10 cellular contexts compared by ENCODE assay signal in genomic region chr2:179239194-179239593, GRCh38. TPM values are rescaled to one million over a fixed set of nuclear protein-coding genes. Genes with fewer than 3 reads are reported as not detected.
DNase-seq lines count a peak whose midpoint lies in the region; ATAC-seq and TF ChIP-seq lines count a peak whose summit lies in the region.
"Had no signal": no experiment of that assay in that cellular context is flagged by ENCODE, and none has a peak within 500 bp of the region (broad histone marks: within the 10 kb centered on the region; RNA-seq: fewer than 3 reads in every experiment).

No MANE protein-coding gene starts in this region.

- no peak overlapping the region for H3K4me3 ChIP-seq in upper lobe of left lung

- no peaks in the 10 kb centered on the region for H3K27me3 ChIP-seq in upper lobe of left lung

- no peak overlapping the region for H3K4me3 Mint-ChIP-seq in activated T-cell treated with anti-CD3 and anti-CD28 coated beads, Interleukin-2, amount 50 U/mL, for 4 hours
- H3K4me3 Mint-ChIP-seq in activated B cell treated with CpG ODN at 0.5 μM for 24 hours, result peak overlapping the region; percentile 0
- peak overlapping the region; percentile 35 for H3K4me3 Mint-ChIP-seq in stimulated activated naive CD8-positive, alpha-beta T cell treated with anti-CD3 and anti-CD28 coated beads, Interleukin-15, Interleukin-2, amounts not matched to agents 100 ng/mL and 50 ng/mL, for 24 hours

- DNase-seq in activated T-cell treated with anti-CD3 and anti-CD28 coated beads, Interleukin-2, amount 50 U/mL, for 4 hours, result no peak
- DNase-seq in activated T-cell treated with anti-CD3 and anti-CD28 coated beads, Interleukin-2, amount 50 U/mL, for 1 hour, result no peak
- DNase-seq in activated B cell treated with CpG ODN at 0.5 μM for 24 hours (no peak), epidermal melanocyte (ENCODE audit: insufficient read length, low spot score) (no peak), upper lobe of left lung (no peak), activated gamma-delta T cell treated with Interleukin-2 at 50 U/mL for 16 hours (no peak)
- DNase-seq: stimulated activated naive CD4-positive, alpha-beta T cell had no signal

- POLR2A ChIA-PET in activated B cell treated with CpG ODN at 0.5 μM for 24 hours (lab: Charles Lee), result interaction anchor here (0.9 to 2.1 kb wide), 5 partner anchors 9 to 36 kb away, joined by 3 to 6 read pairs (median 4); no protein-coding TSS in a partner anchor

- intact Hi-C loops in activated B cell treated with CpG ODN at 0.5 μM for 24 hours (cut with micrococcal nuclease), result loop anchor here (1.0 to 5.0 kb wide), 2 partner anchors 8 to 33 kb away; no protein-coding TSS in a partner anchor

- TF ChIP-seq CTCF in activated B cell treated with CpG ODN at 0.5 μM for 24 hours (IDR thresholded peaks at IDR 0.05) (no peak), upper lobe of left lung (IDR thresholded peaks at IDR 0.05) (no peak)

- no peaks in the 10 kb centered on the region for H3K9me3 Mint-ChIP-seq in activated T-cell treated with anti-CD3 and anti-CD28 coated beads, Interleukin-2, amount 50 U/mL, for 4 hours
- H3K9me3 Mint-ChIP-seq in activated B cell treated with CpG ODN at 0.5 μM for 24 hours, result peaks cover 3% of the 10 kb centered on the region
- no peaks in the 10 kb centered on the region for H3K9me3 Mint-ChIP-seq in stimulated activated naive CD8-positive, alpha-beta T cell treated with anti-CD3 and anti-CD28 coated beads, Interleukin-15, Interleukin-2, amounts not matched to agents 100 ng/mL and 50 ng/mL, for 24 hours

- no peaks in the 10 kb centered on the region for H3K9me3 ChIP-seq in upper lobe of left lung

- no peak overlapping the region for H3K27ac ChIP-seq in upper lobe of left lung
- H3K27ac ChIP-seq: C4-2B had no signal

- H3K4me1 Mint-ChIP-seq in activated T-cell treated with anti-CD3 and anti-CD28 coated beads, Interleukin-2, amount 50 U/mL, for 4 hours (ENCODE audit: low read depth), result peaks cover 36% of the 10 kb centered on the region
- H3K4me1 Mint-ChIP-seq in activated B cell treated with CpG ODN at 0.5 μM for 24 hours, result peaks cover 79% of the 10 kb centered on the region
- peaks cover 67% of the 10 kb centered on the region for H3K4me1 Mint-ChIP-seq in stimulated activated naive CD8-positive, alpha-beta T cell treated with anti-CD3 and anti-CD28 coated beads, Interleukin-15, Interleukin-2, amounts not matched to agents 100 ng/mL and 50 ng/mL, for 24 hours (ENCODE audit: low read depth)

- H3K36me3 Mint-ChIP-seq in activated T-cell treated with anti-CD3 and anti-CD28 coated beads, Interleukin-2, amount 50 U/mL, for 4 hours (ENCODE audit: insufficient read depth), result no peaks in the 10 kb centered on the region
- peaks cover 11% of the 10 kb centered on the region for H3K36me3 Mint-ChIP-seq in activated B cell treated with CpG ODN at 0.5 μM for 24 hours (ENCODE audit: low read depth)
- H3K36me3 Mint-ChIP-seq in stimulated activated naive CD8-positive, alpha-beta T cell treated with anti-CD3 and anti-CD28 coated beads, Interleukin-15, Interleukin-2, amounts not matched to agents 100 ng/mL and 50 ng/mL, for 24 hours (ENCODE audit: low read depth), result no peaks in the 10 kb centered on the region

- peaks cover 22 to 47% (median 38%) of the 10 kb centered on the region in 4 donors for H3K4me1 ChIP-seq in upper lobe of left lung

- ATAC-seq in activated T-cell treated with anti-CD3 and anti-CD28 coated beads, Interleukin-2, amount 50 U/mL, for 4 hours, result peak; percentile 67 to 73
- ATAC-seq in HG02981 (IDR thresholded peaks at IDR 0.05; ENCODE audit: unreplicated experiment) (peak; percentile 54), activated B cell treated with CpG ODN at 0.5 μM for 24 hours (ENCODE audit: low read depth) (peak; percentile 61), upper lobe of left lung (ENCODE audit: low FRiP score in 2 of 2) (no peak)

- H3K27me3 Mint-ChIP-seq in activated T-cell treated with anti-CD3 and anti-CD28 coated beads, Interleukin-2, amount 50 U/mL, for 4 hours (ENCODE audit: low read depth), result no peaks in the 10 kb centered on the region
- no peaks in the 10 kb centered on the region for H3K27me3 Mint-ChIP-seq in activated B cell treated with CpG ODN at 0.5 μM for 24 hours
- no peaks in the 10 kb centered on the region for H3K27me3 Mint-ChIP-seq in stimulated activated naive CD8-positive, alpha-beta T cell treated with anti-CD3 and anti-CD28 coated beads, Interleukin-15, Interleukin-2, amounts not matched to agents 100 ng/mL and 50 ng/mL, for 24 hours

- TF ChIP-seq POLR2A in upper lobe of left lung (IDR thresholded peaks at IDR 0.05), result no peak

- peak overlapping the region; percentile 19 for H3K27ac Mint-ChIP-seq in activated B cell treated with CpG ODN at 0.5 μM for 24 hours
- H3K27ac Mint-ChIP-seq in stimulated activated naive CD8-positive, alpha-beta T cell treated with anti-CD3 and anti-CD28 coated beads, Interleukin-15, Interleukin-2, amounts not matched to agents 100 ng/mL and 50 ng/mL, for 24 hours, result no peak overlapping the region

- CTCF ChIA-PET in activated B cell treated with CpG ODN at 0.5 μM for 24 hours (lab: Charles Lee), result interaction anchor here (0.8 to 1.0 kb wide), 3 partner anchors 16 to 172 kb away, joined by 3 read pairs; no protein-coding TSS in a partner anchor

- no peaks in the 10 kb centered on the region for H3K36me3 ChIP-seq in upper lobe of left lung

- TF ChIP-seq EP300 in upper lobe of left lung (IDR thresholded peaks at IDR 0.05), result no peak

RNA-seq across cellular contexts. Expression of gene SESTD1, which starts 25.4 kb away (rescaled TPM):
- 1 to 10 TPM; 2.7 to 6.2 (median 4.8) TPM for total RNA-seq in activated T-cell treated with anti-CD3 and anti-CD28 coated beads, Interleukin-2, amount 50 U/mL, for 4 hours
- 49.2 and 49.6 TPM in 2 replicates for total RNA-seq in activated B cell treated with CpG ODN at 0.5 μM for 24 hours
- total RNA-seq in upper lobe of left lung, result 100 to 1,000 TPM in 1 of 6 donors, 10 to 100 TPM in 5; 38.0 to 108 (median 92.4) TPM

Comparison
In these comparisons a context has a peak if more than half of its experiments do, and no peak if none do; other contexts are left out.
1. ATAC-seq: peak in activated T-cell treated with anti-CD3 and anti-CD28 coated beads, Interleukin-2, amount 50 U/mL, for 4 hours (2 of 2), HG02981 (single experiment) and activated B cell treated with CpG ODN at 0.5 μM for 24 hours (single experiment); none in upper lobe of left lung (0 of 2).